7 cellular contexts compared by ENCODE assay signal in genomic region chr11:63769044-63769718, GRCh38. TPM values are rescaled to one million over a fixed set of nuclear protein-coding genes. Genes with fewer than 3 reads are reported as not detected.
DNase-seq lines count a peak whose midpoint lies in the region; ATAC-seq, FAIRE-seq and TF ChIP-seq lines count a peak whose summit lies in the region.

No MANE protein-coding gene starts in this region.

- no peak overlapping the region for H3K27ac Mint-ChIP-seq in stimulated activated naive B cell treated with anti-CD40 and anti-IgM and Interleukin-4, amounts not matched to agents 10 μg/mL and 1 μg/mL and 100 μg/mL, for 72 hours

- FAIRE-seq in bronchial epithelial cell (lab: Jason Lieb, UNC): no peak

- H3K36me3 ChIP-seq in SJCRH30 (peaks cover 6% of the 10 kb centered on the region; the same call in 1 of the 2 replicates), bronchial epithelial cell (ENCODE audit: control insufficient read depth, insufficient read depth, low read length) (no peaks in the 10 kb centered on the region), left lung (peaks cover 0 to 9% of the 10 kb centered on the region in 2 donors)

- no peak overlapping the region for H3K27ac ChIP-seq in SJCRH30
- peak overlapping the region; percentile 44 to 48 for H3K27ac ChIP-seq in left lung

- H3K4me3 ChIP-seq in SJCRH30: peak overlapping the region; percentile 96
- H3K4me3 ChIP-seq in bronchial epithelial cell (ENCODE audit: low read depth, low read length): peak overlapping the region; percentile 48
- peak overlapping the region; percentile 79 to 82 for H3K4me3 ChIP-seq in left lung

- in situ Hi-C loops in GM13977 (cut with MboI; ENCODE audit: low pct_unique_long_range_greater_than_20kb, low sequenced_read_pairs, unreplicated experiment): no loop called here

- peaks cover 7% of the 10 kb centered on the region; the same call in 1 of the 2 replicates for H3K4me1 ChIP-seq in SJCRH30
- peaks cover 4 to 36% of the 10 kb centered on the region in 2 donors for H3K4me1 ChIP-seq in left lung

- peak; percentile 83 for DNase-seq in GM13977 (ENCODE audit: low spot score)
- DNase-seq in SJCRH30: peak in 1 of 2 experiments; percentile 38
- DNase-seq in bronchial epithelial cell (ENCODE audit: low read depth): peak; percentile 29
- DNase-seq in left lung: peak; percentile 41 to 84
- DNase-seq in stimulated activated naive B cell treated with anti-CD40 and anti-IgM and Interleukin-4, amounts not matched to agents 10 μg/mL and 1 μg/mL and 100 μg/mL, for 72 hours: no peak
- DNase-seq in cerebellar cortex (ENCODE audit: low spot score): no peak

- H3K27me3 ChIP-seq in SJCRH30 (peaks cover 4% of the 10 kb centered on the region; the same call in 1 of the 2 replicates), bronchial epithelial cell (ENCODE audit: control insufficient read depth, insufficient read depth, low read length) (no peaks in the 10 kb centered on the region), left lung (peaks cover 0 to 31% of the 10 kb centered on the region in 2 donors)

- peaks cover 10 to 27% of the 10 kb centered on the region in 2 donors for H3K27me3 Mint-ChIP-seq in stimulated activated naive B cell treated with anti-CD40 and anti-IgM and Interleukin-4, amounts not matched to agents 10 μg/mL and 1 μg/mL and 100 μg/mL, for 72 hours

- ATAC-seq in HG02571 (IDR thresholded peaks at IDR 0.05; ENCODE audit: unreplicated experiment): peak; percentile 38
- ATAC-seq in left lung: peak; percentile 61
- ATAC-seq in stimulated activated naive B cell treated with anti-CD40 and anti-IgM and Interleukin-4, amounts not matched to agents 10 μg/mL and 1 μg/mL and 100 μg/mL, for 72 hours (replicated peaks): peak; percentile 48 to 61

- H3K9me3 Mint-ChIP-seq in stimulated activated naive B cell treated with anti-CD40 and anti-IgM and Interleukin-4, amounts not matched to agents 10 μg/mL and 1 μg/mL and 100 μg/mL, for 72 hours: no peaks in the 10 kb centered on the region

- peaks cover 0 to 4% of the 10 kb centered on the region in 2 donors for H3K36me3 Mint-ChIP-seq in stimulated activated naive B cell treated with anti-CD40 and anti-IgM and Interleukin-4, amounts not matched to agents 10 μg/mL and 1 μg/mL and 100 μg/mL, for 72 hours

- peaks cover 12 to 24% of the 10 kb centered on the region in 2 donors for H3K4me1 Mint-ChIP-seq in stimulated activated naive B cell treated with anti-CD40 and anti-IgM and Interleukin-4, amounts not matched to agents 10 μg/mL and 1 μg/mL and 100 μg/mL, for 72 hours

- intact Hi-C loops in left lung (cut with DNase I): loop anchor here in 1 of 2 donors (10.0 kb wide), 1 partner anchor 176 kb away; no protein-coding TSS in a partner anchor

- H3K4me3 Mint-ChIP-seq in stimulated activated naive B cell treated with anti-CD40 and anti-IgM and Interleukin-4, amounts not matched to agents 10 μg/mL and 1 μg/mL and 100 μg/mL, for 72 hours: peak overlapping the region in 1 of 2 donors; percentile 56

- H3K9me3 ChIP-seq in SJCRH30 (replicated peaks): no peaks in the 10 kb centered on the region
- H3K9me3 ChIP-seq in left lung: no peaks in the 10 kb centered on the region

- TF ChIP-seq CTCF in GM13977 (IDR thresholded peaks at IDR 0.05; ENCODE audit: extremely low read depth, insufficient read depth, missing control alignments): no peak
- no peak for TF ChIP-seq CTCF in bronchial epithelial cell (IDR thresholded peaks at IDR 0.05; ENCODE audit: insufficient read depth, low read length, severe bottlenecking)
- TF ChIP-seq CTCF in left lung (IDR thresholded peaks at IDR 0.05): no peak

RNA-seq across cellular contexts. Expression of gene ZFTA, which starts 0.6 kb away (rescaled TPM):
- 20.3 and 21.7 TPM in 2 replicates for total RNA-seq in SJCRH30 (2014; rRNA removed; shearing (Covaris generic))
- 2.4 and 2.9 TPM in 2 replicates for total RNA-seq in bronchial epithelial cell
- 10 to 100 TPM in 1 of 2 donors, 1 to 10 TPM in 1; 9.2 to 14.0 TPM for total RNA-seq in left lung

RNA-seq across cellular contexts. Expression of gene SPINDOC, which starts 44.1 kb away (rescaled TPM):
- 61.6 and 63.7 TPM in 2 replicates for total RNA-seq in SJCRH30 (2014; rRNA removed; shearing (Covaris generic))
- total RNA-seq in bronchial epithelial cell: 3.4 and 6.7 TPM in 2 replicates
- 10 to 100 TPM; 20.3 to 21.7 TPM for total RNA-seq in left lung

Comparison
In these comparisons a context has a peak if more than half of its experiments do, and no peak if none do; other contexts are left out.
1. DNase-seq: peak in GM13977 (single experiment), bronchial epithelial cell (single experiment) and left lung (2 of 2); none in stimulated activated naive B cell treated with anti-CD40 and anti-IgM and Interleukin-4, amounts not matched to agents 10 μg/mL and 1 μg/mL and 100 μg/mL, for 72 hours (single experiment) and cerebellar cortex (single experiment).
2. Peak in every context shown above with its lines, with median percentiles within 50 percentile points of each other: ATAC-seq and H3K4me3 ChIP-seq.